ENCODE assay signal across 8 cellular contexts in the genomic region with DNA sequence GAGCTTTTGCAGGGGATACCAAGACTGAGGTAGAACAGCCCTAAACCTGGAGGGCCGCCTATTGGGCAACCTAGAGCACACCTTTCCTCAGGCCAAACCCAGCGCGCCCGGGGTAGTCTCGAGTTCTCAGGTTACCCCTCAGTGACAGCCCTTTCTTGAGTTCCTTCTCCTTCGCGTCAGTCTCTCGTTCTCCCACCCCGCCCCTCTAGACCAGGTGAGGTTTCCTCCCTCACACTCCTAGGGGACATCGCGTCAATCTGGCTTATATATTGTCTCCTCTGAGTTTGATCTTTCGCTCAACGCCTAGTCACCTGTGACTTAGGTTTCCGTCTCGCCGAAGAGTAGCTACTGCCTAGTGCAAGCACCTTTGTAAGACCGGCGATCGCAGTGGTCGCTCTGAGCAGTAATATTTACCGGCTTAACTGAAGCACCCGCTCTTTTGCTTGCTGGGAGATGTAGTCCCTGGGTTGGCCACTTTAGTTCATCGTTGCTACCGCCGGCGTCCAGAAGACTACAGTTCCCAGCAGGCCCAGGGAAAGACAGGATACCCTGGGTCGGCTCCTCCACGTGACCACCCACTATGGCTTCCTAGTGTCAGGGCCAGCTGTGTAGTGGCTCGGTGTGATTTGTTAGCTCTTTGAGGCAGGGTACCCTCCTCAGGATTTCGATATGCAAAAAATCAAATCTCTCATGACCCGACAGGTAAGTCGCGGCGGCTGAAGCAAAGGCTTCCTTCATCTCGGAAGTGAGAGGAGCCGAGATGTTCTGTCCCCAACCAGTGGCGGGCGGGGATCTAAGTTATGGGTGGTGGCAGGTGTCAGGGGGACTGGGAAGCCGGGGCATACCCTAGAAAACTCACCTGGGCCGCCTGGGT. TPM values are rescaled to one million over a fixed set of nuclear protein-coding genes. Genes with fewer than 3 reads are reported as not detected.
DNase-seq lines count a peak whose midpoint lies in the region; ATAC-seq and TF ChIP-seq lines count a peak whose summit lies in the region.

VPS50 (plus strand) TSS at position 568 of the 874 bp plus-strand sequence; CDS start at position 670, 102 bp downstream.

- TF ChIP-seq POLR2A in right lobe of liver (IDR thresholded peaks at IDR 0.05) = peak; percentile 46

- peaks cover 5 to 7% of the 10 kb centered on the region in 2 donors for H3K4me1 ChIP-seq in duodenal mucosa (ENCODE audit: control insufficient read depth in 1 of 2, insufficient read depth in 2 of 2, low read length in 2 of 2)
- H3K4me1 ChIP-seq in right lobe of liver = peaks cover 0 to 6% (median 0%) of the 10 kb centered on the region in 4 donors

- H3K27ac ChIP-seq in duodenal mucosa (ENCODE audit: low read depth, low read length) (peak within 1 kb of the TSS; percentile 84), right lobe of liver (peak within 1 kb of the TSS; percentile 30 to 52 (median 44))

- H3K9me3 ChIP-seq in duodenal mucosa (ENCODE audit: control insufficient read depth in 1 of 2, low read length in 2 of 2) = no peaks in the 10 kb centered on the region
- H3K9me3 ChIP-seq in right lobe of liver = no peaks in the 10 kb centered on the region

- WGBS in right lobe of liver (ENCODE audit: insufficient coverage, low coverage, low lambda C conversion rate, missing lambda C conversion rate) = under 1% methylated on average over 38 of the region's 40 CpGs

- TF ChIP-seq CTCF in CD14-positive monocyte (IDR thresholded peaks at IDR 0.05) = no peak
- no peak for TF ChIP-seq CTCF in right lobe of liver (IDR thresholded peaks at IDR 0.05)

- peak within 1 kb of the TSS; percentile 94 to 97 for H3K4me3 Mint-ChIP-seq in CD14-positive monocyte
- H3K4me3 Mint-ChIP-seq in activated CD4-positive, alpha-beta memory T cell treated with anti-CD3 and anti-CD28 coated beads for 36 hours = peak within 1 kb of the TSS; percentile 91

- peak; percentile 98 for ATAC-seq in GM19438 (IDR thresholded peaks at IDR 0.05; ENCODE audit: low read depth, unreplicated experiment)
- ATAC-seq in HG03575 (IDR thresholded peaks at IDR 0.05; ENCODE audit: extremely low read depth, insufficient number of reproducible peaks, low FRiP score, unreplicated experiment) = peak; percentile 99
- ATAC-seq in right lobe of liver = peak; percentile 99 to 100 (median 100)

- H3K27me3 ChIP-seq in duodenal mucosa (ENCODE audit: control insufficient read depth in 1 of 2, insufficient read depth in 2 of 2, low read length in 2 of 2) = no peaks in the 10 kb centered on the region
- no peaks in the 10 kb centered on the region for H3K27me3 ChIP-seq in right lobe of liver

- no peaks in the 10 kb centered on the region for H3K36me3 Mint-ChIP-seq in CD14-positive monocyte
- no peaks in the 10 kb centered on the region for H3K36me3 Mint-ChIP-seq in activated CD4-positive, alpha-beta memory T cell treated with anti-CD3 and anti-CD28 coated beads for 36 hours

- POLR2A ChIA-PET in activated CD4-positive, alpha-beta memory T cell treated with anti-CD3 and anti-CD28 coated beads for 36 hours (lab: Charles Lee) = interaction anchor here (0.9 to 1.9 kb wide), 5 partner anchors 9 to 703 kb away, joined by 3 to 5 read pairs (median 3); partner anchors contain the start of genes CDK6, PEX1 and RBM48

- H3K36me3 ChIP-seq in duodenal mucosa (ENCODE audit: control insufficient read depth in 1 of 2, insufficient read depth in 2 of 2, low read length in 2 of 2) (no peaks in the 10 kb centered on the region), right lobe of liver (no peaks in the 10 kb centered on the region)

- H3K4me3 ChIP-seq in duodenal mucosa (ENCODE audit: low read depth in 1 of 2, low read length in 2 of 2) (peak within 1 kb of the TSS; percentile 83 to 99), right lobe of liver (peak within 1 kb of the TSS; percentile 66 to 81 (median 76))

- H3K9ac ChIP-seq in duodenal mucosa (ENCODE audit: low read depth in 1 of 2, low read length in 2 of 2) = peak within 1 kb of the TSS; percentile 76 to 91

- DNase-seq in CD14-positive monocyte (ENCODE audit: low spot score) (peak; percentile 93), NCI-H82 treated with DMSO at 0.1 percent for 48 hours (lab: John Stamatoyannopoulos, UW; ENCODE audit: unreplicated experiment) (peak; percentile 95), right lobe of liver (peak; percentile 91 to 97 (median 95))
- DNase-seq in activated CD4-positive, alpha-beta memory T cell treated with anti-CD3 and anti-CD28 coated beads for 36 hours = peak; percentile 95
- peak; percentile 79 to 93 for DNase-seq in stimulated activated CD4-positive, alpha-beta T cell treated with anti-CD3 and anti-CD28 coated beads, Interleukin-4, amount 100 ng/mL, for 4 hours

- intact Hi-C loops in CD14-positive monocyte (cut with micrococcal nuclease) = no loop called here
- intact Hi-C loops in activated CD4-positive, alpha-beta memory T cell treated with anti-CD3 and anti-CD28 coated beads for 36 hours (cut with micrococcal nuclease) = loop anchor here (1.0 to 5.0 kb wide), 13 partner anchors 47 to 1425 kb away; partner anchors contain the start of genes BET1, FAM133B, GATAD1 and PEX1
- intact Hi-C loops in right lobe of liver (cut with DNase I) = no loop called here

- CTCF ChIA-PET in activated CD4-positive, alpha-beta memory T cell treated with anti-CD3 and anti-CD28 coated beads for 36 hours (lab: Charles Lee) = interaction anchor here (1.1 to 2.6 kb wide), 7 partner anchors 9 to 703 kb away, joined by 3 to 24 read pairs (median 5); partner anchors contain the start of genes PEX1, RBM48 and SAMD9

- no peaks in the 10 kb centered on the region for H3K9me3 Mint-ChIP-seq in CD14-positive monocyte
- H3K9me3 Mint-ChIP-seq in activated CD4-positive, alpha-beta memory T cell treated with anti-CD3 and anti-CD28 coated beads for 36 hours = no peaks in the 10 kb centered on the region

- peaks cover 17% of the 10 kb centered on the region for H3K4me1 Mint-ChIP-seq in CD14-positive monocyte
- H3K4me1 Mint-ChIP-seq in activated CD4-positive, alpha-beta memory T cell treated with anti-CD3 and anti-CD28 coated beads for 36 hours (ENCODE audit: low read depth) = peaks cover 11% of the 10 kb centered on the region

- peak within 1 kb of the TSS; percentile 75 to 96 (median 95) for H3K27ac Mint-ChIP-seq in CD14-positive monocyte
- H3K27ac Mint-ChIP-seq in activated CD4-positive, alpha-beta memory T cell treated with anti-CD3 and anti-CD28 coated beads for 36 hours = peak within 1 kb of the TSS; percentile 90

- peaks cover 0 to 7% (median 4%) of the 10 kb centered on the region in 3 donors for H3K27me3 Mint-ChIP-seq in CD14-positive monocyte (ENCODE audit: low read depth in 3 of 3)
- no peaks in the 10 kb centered on the region for H3K27me3 Mint-ChIP-seq in activated CD4-positive, alpha-beta memory T cell treated with anti-CD3 and anti-CD28 coated beads for 36 hours

RNA-seq across cellular contexts. Expression of gene VPS50, which starts in this region (rescaled TPM):
- polyA plus RNA-seq in CD14-positive monocyte = 10 to 100 TPM in 1 of 2 donors, 1 to 10 TPM in 1; 7.6 to 12.6 TPM
- 10 to 100 TPM; 15.2 to 18.0 TPM for total RNA-seq in activated CD4-positive, alpha-beta memory T cell treated with anti-CD3 and anti-CD28 coated beads for 36 hours
- 10 to 100 TPM in 5 of 6 experiments, 1 to 10 TPM in 1; 9.0 to 19.1 (median 11.5) TPM for total RNA-seq in right lobe of liver

Comparison
In these comparisons a context has a peak if more than half of its experiments do, and no peak if none do; other contexts are left out.
1. Peak in every context shown above with its lines: DNase-seq, ATAC-seq, H3K4me3 ChIP-seq and H3K27ac ChIP-seq.